Comparison of ENCODE assay signal across 20 cellular contexts in the genomic region with DNA sequence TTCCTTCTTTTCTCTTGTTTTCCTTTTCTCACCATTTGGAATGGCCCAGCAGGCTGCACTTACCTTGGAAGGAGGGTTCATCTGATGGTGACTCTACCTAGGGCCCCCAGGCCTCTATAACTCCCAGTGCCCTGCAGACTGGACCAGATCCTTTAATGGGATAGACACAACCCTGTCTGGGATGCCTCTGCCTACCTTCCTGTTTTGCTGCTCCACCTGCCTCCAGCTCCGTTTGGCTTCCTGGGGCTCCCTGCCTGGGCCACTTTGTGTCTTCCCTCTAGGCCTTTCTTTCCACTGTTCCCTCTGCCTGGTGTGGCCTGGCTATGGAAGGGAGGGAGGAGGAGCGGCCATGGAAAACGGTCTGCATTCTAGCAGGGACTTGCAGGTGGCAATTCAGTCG. TPM values are rescaled to one million over a fixed set of nuclear protein-coding genes. Genes with fewer than 3 reads are reported as not detected.
DNase-seq lines count a peak whose midpoint lies in the region; ATAC-seq, FAIRE-seq and TF ChIP-seq lines count a peak whose summit lies in the region.
"Had no signal": no experiment of that assay in that cellular context is flagged by ENCODE, and none has a peak within 500 bp of the region (broad histone marks: within the 10 kb centered on the region; RNA-seq: fewer than 3 reads in every experiment).

No MANE protein-coding gene starts in this region.

- H2AK5ac ChIP-seq in H1 (ENCODE audit: low read depth, low read length) = no peak overlapping the region

- peak; percentile 24 for DNase-seq in activated effector memory CD4-positive, alpha-beta T cell treated with anti-CD3 and anti-CD28 coated beads, Interleukin-2, amount 50 U/mL, for 16 hours
- no peak for DNase-seq in activated effector memory CD4-positive, alpha-beta T cell treated with Interleukin-2 at 50 U/mL for 16 hours
- no peak for DNase-seq in RWPE1 (ENCODE audit: low spot score)
- no peak for DNase-seq in H1 (ENCODE audit: low read depth in 1 of 2, low spot score in 2 of 2)
- peak; percentile 38 for DNase-seq in posterior vena cava (ENCODE audit: low spot score)
- DNase-seq in HuH-7 (ENCODE audit: low spot score) = no peak
- no peak for DNase-seq in G401 (ENCODE audit: low spot score)
- no peak for DNase-seq in body of pancreas
- DNase-seq: AML-193; Caco-2; CD4-positive, alpha-beta T cell; GDM1; HCEC 1CT had no signal

- H3K4me1 ChIP-seq in H1 (replicated peaks in 1 of 4; ENCODE audit: control insufficient read depth in 3 of 4, insufficient read depth in 4 of 4, low read length in 3 of 4) = no peaks in the 10 kb centered on the region; a peak in 1 of 7 replicates
- no peaks in the 10 kb centered on the region for H3K4me1 ChIP-seq in body of pancreas
- H3K4me1 ChIP-seq: A549, Caco-2 had no signal

- no peak overlapping the region for H2AFZ ChIP-seq in H1 (ENCODE audit: low read length)

- H3K14ac ChIP-seq in H1 (ENCODE audit: insufficient read length) = no peak overlapping the region

- POLR2A ChIA-PET in RWPE1 (lab: Yijun Ruan, JAX; ENCODE audit: low non-redundant PET) = no interaction called here
- POLR2A ChIA-PET in H1 (lab: Charles Lee; ENCODE audit: partially characterized antibody) = no interaction called here

- H3K56ac ChIP-seq in H1 (replicated peaks; ENCODE audit: insufficient read length, low read depth, low read length) = no peak overlapping the region

- TF ChIP-seq EP300 in H1 (IDR thresholded peaks at IDR 0.05; ENCODE audit: borderline replicate concordance in 1 of 2, low read depth in 2 of 2, low read length in 2 of 2) = no peak

- H3K9me3 ChIP-seq in H1 (ENCODE audit: insufficient read depth in 2 of 2, low read depth in 1 of 2, low read length in 1 of 2) (no peaks in the 10 kb centered on the region), body of pancreas (no peaks in the 10 kb centered on the region)
- H3K9me3 ChIP-seq: A549, Caco-2 had no signal

- no peak overlapping the region for H2BK12ac ChIP-seq in H1 (ENCODE audit: low read depth, low read length)

- H3K79me1 ChIP-seq in H1 (ENCODE audit: low read depth, low read length) = no peaks in the 10 kb centered on the region; the same call in none of the 2 replicates

- no peak overlapping the region; the same call in 1 of the 2 replicates for H2BK5ac ChIP-seq in H1 (ENCODE audit: low read depth, low read length)

- H3K27me3 ChIP-seq in H1 (replicated peaks in 1 of 4; ENCODE audit: control insufficient read depth in 3 of 4, extremely low read depth in 1 of 4, insufficient read depth in 3 of 4, low read length in 3 of 4) (no peaks in the 10 kb centered on the region), body of pancreas (no peaks in the 10 kb centered on the region)

- FAIRE-seq in H1 (lab: Jason Lieb, UNC) = no peak
- FAIRE-seq: A549, D721Med, GM12892 had no signal

- H4K8ac ChIP-seq in H1 (ENCODE audit: extremely low read depth, insufficient read depth, low read length) = peak overlapping the region; percentile 7; the same call in 1 of the 2 replicates

- 89% methylated on average over 2 of the region's 4 CpGs; no CpG with 5 or more reads in 1 of the 2 experiments for WGBS in H1 (ENCODE audit: extremely low coverage in 1 of 2, insufficient coverage in 1 of 2, insufficient read length in 1 of 2, insufficient replicate concordance in 2 of 2, low coverage in 1 of 2, low lambda C conversion rate in 2 of 2, missing lambda C conversion rate in 1 of 2), 2 experiments
- 75 to 81% methylated on average over 4 of the region's 4 CpGs for WGBS in body of pancreas, 2 donors

- peaks cover 0 to 34% of the 10 kb centered on the region in 2 experiments for H4K20me1 ChIP-seq in H1 (replicated peaks in 1 of 2; ENCODE audit: control insufficient read depth in 1 of 2, insufficient read depth in 2 of 2, low read length in 2 of 2)

- H3K4ac ChIP-seq in H1 (replicated peaks; ENCODE audit: insufficient read length, low read depth, low read length) = no peak overlapping the region

- in situ Hi-C loops in G401 (cut with HindIII; ENCODE audit: low sequenced_read_pairs) = no loop called here

- no peak overlapping the region for H2BK120ac ChIP-seq in H1 (replicated peaks; ENCODE audit: low read depth, low read length)

- H3K23me2 ChIP-seq in H1 (ENCODE audit: low read depth, low read length) = no peaks in the 10 kb centered on the region

- H3K18ac ChIP-seq in H1 (ENCODE audit: extremely low read depth, low read length) = no peak overlapping the region

- no peak overlapping the region for H3K9ac ChIP-seq in H1 (replicated peaks in 1 of 4; ENCODE audit: extremely low read depth in 1 of 4, low read depth in 3 of 4, low read length in 3 of 4)

- H4K91ac ChIP-seq in H1 (replicated peaks; ENCODE audit: insufficient read length, low read length) = no peak overlapping the region

- no peak for TF ChIP-seq POLR2A in H1 (IDR thresholded peaks at IDR 0.05; ENCODE audit: control extremely low read depth in 1 of 2, low read depth in 2 of 2, low read length in 2 of 2)
- no peak for TF ChIP-seq POLR2A in body of pancreas (IDR thresholded peaks at IDR 0.05)

- no peak overlapping the region for H2BK15ac ChIP-seq in H1 (ENCODE audit: low read length)

- H3K36me3 ChIP-seq in H1 (ENCODE audit: control insufficient read depth in 2 of 4, insufficient read depth in 4 of 4, low read length in 3 of 4) (peaks cover 0 to 17% (median 0%) of the 10 kb centered on the region in 4 experiments; a peak in 1 of 8 replicates), body of pancreas (replicated peaks in 1 of 2; ENCODE audit: insufficient read depth in 1 of 2, low read depth in 2 of 2) (no peaks in the 10 kb centered on the region)

- no peak for ATAC-seq in body of pancreas

- no peak overlapping the region for H3K23ac ChIP-seq in H1 (ENCODE audit: insufficient read length)

- H3K27ac ChIP-seq in RWPE1 (peak overlapping the region; percentile 47), H1 (ENCODE audit: low read depth, low read length) (no peak overlapping the region), body of pancreas (no peak overlapping the region)
- H3K27ac ChIP-seq: 22Rv1, A549, C4-2B had no signal

- no peak overlapping the region for H2BK20ac ChIP-seq in H1 (ENCODE audit: low read length)

- TF ChIP-seq RAD21 in H1 (IDR thresholded peaks at IDR 0.05 in 1 of 2, conservative IDR thresholded peaks at IDR 0.05 in 1 of 2; ENCODE audit: low read depth in 2 of 2, low read length in 2 of 2) = no peak

- TF ChIP-seq CTCF in RWPE1 (conservative IDR thresholded peaks at IDR 0.05; ENCODE audit: low read depth) (no peak), H1 (IDR thresholded peaks at IDR 0.05; ENCODE audit: control extremely low read depth in 1 of 3, insufficient read depth in 1 of 3, low read depth in 1 of 3, low read length in 3 of 3) (no peak), body of pancreas (IDR thresholded peaks at IDR 0.05) (no peak)

- H3K79me2 ChIP-seq in H1 (ENCODE audit: control insufficient read depth in 1 of 2, insufficient read depth in 2 of 2, low read length in 2 of 2) = peaks cover 4 to 8% of the 10 kb centered on the region in 2 experiments; a peak in 1 of 4 replicates

- CTCF ChIA-PET in RWPE1 (lab: Yijun Ruan, JAX) = interaction anchor here (0.7 kb wide), 1 partner anchor 19 kb away, joined by 4 read pairs; no protein-coding TSS in a partner anchor
- CTCF ChIA-PET in H1 (lab: Charles Lee; ENCODE audit: partially characterized antibody) = interaction anchor here (0.7 to 1.5 kb wide), 4 partner anchors 9 to 139 kb away, joined by 3 to 6 read pairs (median 4); no protein-coding TSS in a partner anchor

- no peak overlapping the region for H4K5ac ChIP-seq in H1 (ENCODE audit: insufficient read length, low read depth, low read length)

- no peak overlapping the region for H3K4me2 ChIP-seq in H1 (ENCODE audit: insufficient read depth in 1 of 2, low read depth in 2 of 2, low read length in 2 of 2)
- H3K4me2 ChIP-seq: A549 had no signal

- H3K4me3 ChIP-seq in H1 (ENCODE audit: extremely low read depth in 1 of 4, insufficient read depth in 2 of 4, low read depth in 3 of 4, low read length in 4 of 4) (no peak overlapping the region), body of pancreas (no peak overlapping the region)
- H3K4me3 ChIP-seq: A549 had no signal

- intact Hi-C loops in posterior vena cava (cut with DNase I) (no loop called here), body of pancreas (cut with DNase I) (no loop called here)

TF ChIP-seq in H1, 55 proteins besides CTCF, POLR2A, EP300 and RAD21 (continues in another document):
- TF ChIP-seq CBX8 (IDR thresholded peaks at IDR 0.05; ENCODE audit: borderline replicate concordance, low read depth, low read length) (no peak), SUZ12 (IDR thresholded peaks at IDR 0.05; ENCODE audit: low read length) (no peak)

RNA-seq across cellular contexts. Expression of gene PCSK9, which starts 7.5 kb away (rescaled TPM):
- total RNA-seq in H1 (2021; fragmentation: NEBNext Ultra II Directional; extraction: Animal tissue kit (Norgen Biotek cat#: 25700)) = 32.3 and 33.8 TPM in 2 replicates
- polyA plus RNA-seq in H1 (2011; rRNA removed) = 22.3 and 39.4 TPM in 2 replicates
- 30.1 TPM for polyA plus RNA-seq in H1 (2011; cell fraction: cytosol; rRNA removed)
- 56.2 TPM for polyA plus RNA-seq in H1 (2011; cell fraction: nucleus; rRNA removed)
- 20.6 to 29.9 TPM (median 28.3 TPM) in 4 replicates for polyA plus RNA-seq in H1 (2012, experiment 1 of 2)
- polyA plus RNA-seq in H1 (2012, experiment 2 of 2) = 24.1 TPM
- polyA plus RNA-seq in H1 (2013, experiment 1 of 2) = 65.1 TPM
- polyA plus RNA-seq in H1 (2013, experiment 2 of 2) = 59.8 TPM
- 14.4 and 15.8 TPM in 2 replicates for polyA minus RNA-seq in H1 (2011; rRNA and poly(A)+ RNA removed)
- 22.8 TPM for polyA minus RNA-seq in H1 (2011; cell fraction: cytosol; rRNA and poly(A)+ RNA removed)
- polyA minus RNA-seq in H1 (2011; cell fraction: nucleus; rRNA and poly(A)+ RNA removed) = 18.1 TPM
- under 1 TPM in 1 of 2 donors, not detected in 1; 0.32 TPM for total RNA-seq in posterior vena cava
- total RNA-seq in G401 (2014; rRNA removed; shearing (Covaris generic)) = 0.06 TPM in 1 of 2 replicates, not detected in the other
- 10 to 100 TPM in 1 of 2 donors, 1 to 10 TPM in 1; 6.0 to 13.8 TPM for total RNA-seq in body of pancreas
- total RNA-seq: CD4-positive, alpha-beta T cell had no signal

RNA-seq across cellular contexts. Expression of gene BSND, which starts 48.1 kb away (rescaled TPM):
- total RNA-seq in H1 (2021; fragmentation: NEBNext Ultra II Directional; extraction: Animal tissue kit (Norgen Biotek cat#: 25700)) = 0.40 and 0.43 TPM in 2 replicates
- 0.52 and 0.68 TPM in 2 replicates for polyA plus RNA-seq in H1 (2011; rRNA removed)
- 0.67 TPM for polyA plus RNA-seq in H1 (2011; cell fraction: cytosol; rRNA removed)
- polyA plus RNA-seq in H1 (2011; cell fraction: nucleus; rRNA removed) = 1.0 TPM
- 0.37 to 0.74 TPM (median 0.55 TPM) in 4 replicates for polyA plus RNA-seq in H1 (2012, experiment 1 of 2)
- polyA plus RNA-seq in H1 (2012, experiment 2 of 2) = 0.50 TPM
- 0.26 TPM for polyA plus RNA-seq in H1 (2013, experiment 1 of 2)
- 0.26 TPM for polyA plus RNA-seq in H1 (2013, experiment 2 of 2)
- 0.39 and 0.54 TPM in 2 replicates for polyA minus RNA-seq in H1 (2011; rRNA and poly(A)+ RNA removed)
- polyA minus RNA-seq in H1 (2011; cell fraction: cytosol; rRNA and poly(A)+ RNA removed) = not detected
- polyA minus RNA-seq in H1 (2011; cell fraction: nucleus; rRNA and poly(A)+ RNA removed) = 0.70 TPM
- total RNA-seq in posterior vena cava = not detected
- total RNA-seq in G401 (2014; rRNA removed; shearing (Covaris generic)) = not detected in 2 replicates
- not detected for total RNA-seq in body of pancreas
- total RNA-seq: Caco-2; CD4-positive, alpha-beta T cell; H4 had no signal
- polyA plus RNA-seq: A549, BJ had no signal

Comparison
In these comparisons a context has a peak if more than half of its experiments do, and no peak if none do; other contexts are left out.
1. DNase-seq: peak in activated effector memory CD4-positive, alpha-beta T cell treated with anti-CD3 and anti-CD28 coated beads, Interleukin-2, amount 50 U/mL, for 16 hours (single experiment) and posterior vena cava (single experiment); none in activated effector memory CD4-positive, alpha-beta T cell treated with Interleukin-2 at 50 U/mL for 16 hours (single experiment), RWPE1 (single experiment), H1 (0 of 2), HuH-7 (single experiment), G401 (single experiment) and body of pancreas (0 of 4).